In the genomic region with DNA sequence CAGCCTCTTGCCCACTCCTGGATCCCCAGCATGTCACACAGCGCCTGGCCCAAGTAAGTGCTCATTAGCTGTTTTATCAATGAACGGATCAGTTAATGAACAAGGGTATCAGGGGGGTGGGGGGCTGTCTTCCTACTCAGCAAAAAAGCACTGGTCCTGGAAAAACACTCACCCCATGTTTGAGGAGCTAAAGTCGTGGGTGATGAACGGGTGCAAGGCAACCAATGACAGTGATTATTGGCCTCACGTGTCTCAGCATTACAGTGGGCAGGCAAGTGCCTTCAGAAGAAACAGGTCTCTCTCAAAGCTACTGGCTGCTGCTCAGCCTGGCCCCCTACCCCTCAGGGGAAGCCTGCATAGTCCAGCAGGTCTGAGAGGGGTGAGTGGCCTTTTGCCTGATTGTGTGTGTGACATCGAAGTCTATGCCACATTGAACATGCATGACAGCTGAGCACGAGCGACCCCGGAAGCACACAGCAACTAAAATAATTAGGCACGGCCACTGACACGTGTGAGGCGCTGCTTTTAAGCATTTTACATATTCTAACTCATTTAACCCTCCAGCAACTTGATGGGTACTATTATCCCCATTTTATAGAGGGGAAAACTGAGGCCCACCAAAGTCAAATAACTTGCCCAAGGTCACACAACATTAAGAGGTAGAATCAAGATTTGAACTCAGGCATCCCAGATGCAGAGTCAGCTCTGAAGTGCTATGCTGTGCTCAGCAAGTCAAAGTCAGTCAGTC, we compare ENCODE assay signal across 1 cellular context.
A peak's percentile ranks its signal among the peaks of the same experiment; 100 is the strongest.
TF ChIP-seq lines count a peak whose summit lies in the region.

No MANE protein-coding gene starts in this region.

TF ChIP-seq in H1, 55 proteins besides CTCF, POLR2A, EP300 and RAD21:
- TF ChIP-seq EGR1 (IDR thresholded peaks at IDR 0.05; ENCODE audit: borderline replicate concordance, low read depth, low read length): no peak
- TF ChIP-seq KDM1A (IDR thresholded peaks at IDR 0.05; ENCODE audit: borderline replicate concordance, low read length): peak; percentile 27; the same call in 1 of the 2 replicates
- no peak for TF ChIP-seq CEBPB (IDR thresholded peaks at IDR 0.05; ENCODE audit: low read depth, low read length)
- TF ChIP-seq EZH2 (IDR thresholded peaks at IDR 0.05; ENCODE audit: low read depth, low read length, severe bottlenecking): no peak
- no peak for TF ChIP-seq TBP (IDR thresholded peaks at IDR 0.05; ENCODE audit: low read depth, low read length)
- TF ChIP-seq TEAD4 (IDR thresholded peaks at IDR 0.05; ENCODE audit: low read depth, low read length): no peak
